Comparison of ENCODE assay signal across 8 cellular contexts in genomic region chr11:612201-612960, GRCh38. TPM values are rescaled to one million over a fixed set of nuclear protein-coding genes. Genes with fewer than 3 reads are reported as not detected.
DNase-seq lines count a peak whose midpoint lies in the region; ATAC-seq and TF ChIP-seq lines count a peak whose summit lies in the region.

No MANE protein-coding gene starts in this region.

- H3K36me3 ChIP-seq in Peyer's patch (peaks cover 0 to 60% (median 3%) of the 10 kb centered on the region in 3 donors), stomach smooth muscle (ENCODE audit: control insufficient read depth in 2 of 2, insufficient read depth in 2 of 2, low read length in 2 of 2) (peaks cover 24 to 26% of the 10 kb centered on the region in 2 donors)

- H3K27me3 ChIP-seq in Peyer's patch (no peaks in the 10 kb centered on the region), stomach smooth muscle (ENCODE audit: control insufficient read depth in 1 of 2, insufficient read depth in 2 of 2, low read length in 2 of 2) (no peaks in the 10 kb centered on the region)

- H3K9ac ChIP-seq in stomach smooth muscle (ENCODE audit: low read length in 2 of 2) = no peak overlapping the region

- TF ChIP-seq CTCF in Peyer's patch (IDR thresholded peaks at IDR 0.05) (peak in 4 of 6 experiments; percentile 15 to 80 (median 69)), fibroblast of mammary gland (conservative IDR thresholded peaks at IDR 0.05; ENCODE audit: control insufficient read depth, insufficient read depth, low read depth, low read length) (peak; percentile 24)

- H3K4me3 ChIP-seq in Peyer's patch (no peak overlapping the region), fibroblast of mammary gland (ENCODE audit: control insufficient read depth, low read depth, low read length) (no peak overlapping the region), stomach smooth muscle (ENCODE audit: low read length in 2 of 2) (no peak overlapping the region)

- peak overlapping the region; percentile 47 for H3K4me3 Mint-ChIP-seq in activated CD8-positive, alpha-beta memory T cell treated with anti-CD3 and anti-CD28 coated beads, Interleukin-2, amount 10 ng/mL, durations not matched to agents 7 days and 5 days

- H3K27ac ChIP-seq in Peyer's patch = peak overlapping the region; percentile 69 to 96 (median 94)
- peak overlapping the region; percentile 1 for H3K27ac ChIP-seq in stomach smooth muscle (ENCODE audit: low read length)

- DNase-seq in activated CD8-positive, alpha-beta memory T cell treated with anti-CD3 and anti-CD28 coated beads, Interleukin-2, amount 10 ng/mL, durations not matched to agents 7 days and 5 days = peak; percentile 70
- DNase-seq in activated CD8-positive, alpha-beta memory T cell treated with anti-CD3 and anti-CD28 coated beads, Interleukin-2, amount 50 U/mL, for 4 hours = no peak
- peak in 2 of 3 donors; percentile 86 to 89 for DNase-seq in Peyer's patch
- peak; percentile 29 for DNase-seq in fibroblast of mammary gland (ENCODE audit: low read depth)
- no peak for DNase-seq in 8988T
- DNase-seq in NOMO-1 treated with DMSO at 0.1 percent for 48 hours (lab: John Stamatoyannopoulos, UW; ENCODE audit: unreplicated experiment) = no peak
- DNase-seq in ureter (ENCODE audit: low spot score) = no peak

- no peak for TF ChIP-seq POLR2A in Peyer's patch (IDR thresholded peaks at IDR 0.05)

- H3K36me3 Mint-ChIP-seq in activated CD8-positive, alpha-beta memory T cell treated with anti-CD3 and anti-CD28 coated beads, Interleukin-2, amount 10 ng/mL, durations not matched to agents 7 days and 5 days = peaks cover 38% of the 10 kb centered on the region

- H3K9me3 Mint-ChIP-seq in activated CD8-positive, alpha-beta memory T cell treated with anti-CD3 and anti-CD28 coated beads, Interleukin-2, amount 10 ng/mL, durations not matched to agents 7 days and 5 days (ENCODE audit: low read depth) = no peaks in the 10 kb centered on the region

- ATAC-seq in activated CD8-positive, alpha-beta memory T cell treated with anti-CD3 and anti-CD28 coated beads, Interleukin-2, amount 10 ng/mL, durations not matched to agents 7 days and 5 days = no peak

- H3K4me1 Mint-ChIP-seq in activated CD8-positive, alpha-beta memory T cell treated with anti-CD3 and anti-CD28 coated beads, Interleukin-2, amount 10 ng/mL, durations not matched to agents 7 days and 5 days = peaks cover 19% of the 10 kb centered on the region

- CTCF ChIA-PET in activated CD8-positive, alpha-beta memory T cell treated with anti-CD3 and anti-CD28 coated beads, Interleukin-2, amount 10 ng/mL, durations not matched to agents 7 days and 5 days (lab: Charles Lee) = interaction anchor here (0.6 to 1.9 kb wide), 5 partner anchors 9 to 59 kb away, joined by 3 to 6 read pairs (median 3); no protein-coding TSS in a partner anchor

- no peaks in the 10 kb centered on the region for H3K27me3 Mint-ChIP-seq in activated CD8-positive, alpha-beta memory T cell treated with anti-CD3 and anti-CD28 coated beads, Interleukin-2, amount 10 ng/mL, durations not matched to agents 7 days and 5 days

- H3K9me3 ChIP-seq in Peyer's patch = no peaks in the 10 kb centered on the region
- H3K9me3 ChIP-seq in stomach smooth muscle (ENCODE audit: control insufficient read depth in 2 of 2, low read length in 2 of 2) = no peaks in the 10 kb centered on the region

- peak overlapping the region; percentile 82 for H3K27ac Mint-ChIP-seq in activated CD8-positive, alpha-beta memory T cell treated with anti-CD3 and anti-CD28 coated beads, Interleukin-2, amount 10 ng/mL, durations not matched to agents 7 days and 5 days

- H3K4me1 ChIP-seq in Peyer's patch (peaks cover 10 to 53% (median 23%) of the 10 kb centered on the region in 4 donors), stomach smooth muscle (ENCODE audit: control insufficient read depth, insufficient read depth, low read length) (peaks cover 11% of the 10 kb centered on the region)

RNA-seq across cellular contexts. Expression of gene IRF7, which starts 3.4 kb away (rescaled TPM):
- total RNA-seq in activated CD8-positive, alpha-beta memory T cell treated with anti-CD3 and anti-CD28 coated beads, Interleukin-2, amount 10 ng/mL, durations not matched to agents 7 days and 5 days = 100 to 1,000 TPM; 146 to 267 TPM
- total RNA-seq in Peyer's patch (10 to 100 TPM; 28.1 to 80.9 (median 58.4) TPM), ureter (14.9 TPM)

RNA-seq across cellular contexts. Expression of gene CDHR5, which starts 12.4 kb away (rescaled TPM):
- not detected for total RNA-seq in activated CD8-positive, alpha-beta memory T cell treated with anti-CD3 and anti-CD28 coated beads, Interleukin-2, amount 10 ng/mL, durations not matched to agents 7 days and 5 days
- total RNA-seq in Peyer's patch = 1,000 to 10,000 TPM in 3 of 4 donors, 10 to 100 TPM in 1; 77.6 to 1,696 (median 1,274) TPM
- not detected for total RNA-seq in ureter

RNA-seq across cellular contexts. Expression of gene SCT, which starts 14.6 kb away (rescaled TPM):
- not detected for total RNA-seq in activated CD8-positive, alpha-beta memory T cell treated with anti-CD3 and anti-CD28 coated beads, Interleukin-2, amount 10 ng/mL, durations not matched to agents 7 days and 5 days
- total RNA-seq in Peyer's patch (10 to 100 TPM in 1 of 4 donors, not detected in 3; 12.6 TPM), ureter (not detected)

RNA-seq across cellular contexts. Expression of gene DRD4, which starts 24.7 kb away (rescaled TPM):
- under 1 TPM; 0.16 to 0.41 TPM for total RNA-seq in activated CD8-positive, alpha-beta memory T cell treated with anti-CD3 and anti-CD28 coated beads, Interleukin-2, amount 10 ng/mL, durations not matched to agents 7 days and 5 days
- total RNA-seq in Peyer's patch (1 to 10 TPM in 2 of 4 donors, not detected in 2; 1.6 to 3.0 TPM), ureter (2.6 TPM)

RNA-seq across cellular contexts. Expression of gene PHRF1, which starts 36.1 kb away (rescaled TPM):
- total RNA-seq in activated CD8-positive, alpha-beta memory T cell treated with anti-CD3 and anti-CD28 coated beads, Interleukin-2, amount 10 ng/mL, durations not matched to agents 7 days and 5 days = 10 to 100 TPM; 60.2 to 62.0 TPM
- total RNA-seq in Peyer's patch (10 to 100 TPM; 48.4 to 88.0 (median 57.8) TPM), ureter (43.6 TPM)

Comparison
In these comparisons a context has a peak if more than half of its experiments do, and no peak if none do; other contexts are left out.
1. DNase-seq: peak in activated CD8-positive, alpha-beta memory T cell treated with anti-CD3 and anti-CD28 coated beads, Interleukin-2, amount 10 ng/mL, durations not matched to agents 7 days and 5 days (single experiment), Peyer's patch (2 of 3) and fibroblast of mammary gland (single experiment); none in activated CD8-positive, alpha-beta memory T cell treated with anti-CD3 and anti-CD28 coated beads, Interleukin-2, amount 50 U/mL, for 4 hours (single experiment), 8988T (single experiment), NOMO-1 treated with DMSO at 0.1 percent for 48 hours (single experiment) and ureter (single experiment).
2. RNA of gene CDHR5, which starts 12.4 kb away (total RNA-seq): 77.6 to 1,696 TPM in Peyer's patch; not detected in ureter (single experiment) and not detected in activated CD8-positive, alpha-beta memory T cell treated with anti-CD3 and anti-CD28 coated beads, Interleukin-2, amount 10 ng/mL, durations not matched to agents 7 days and 5 days; every median in the first group is over 10 times any median in the second.